ENCODE assay signal across 11 cellular contexts in the genomic region with DNA sequence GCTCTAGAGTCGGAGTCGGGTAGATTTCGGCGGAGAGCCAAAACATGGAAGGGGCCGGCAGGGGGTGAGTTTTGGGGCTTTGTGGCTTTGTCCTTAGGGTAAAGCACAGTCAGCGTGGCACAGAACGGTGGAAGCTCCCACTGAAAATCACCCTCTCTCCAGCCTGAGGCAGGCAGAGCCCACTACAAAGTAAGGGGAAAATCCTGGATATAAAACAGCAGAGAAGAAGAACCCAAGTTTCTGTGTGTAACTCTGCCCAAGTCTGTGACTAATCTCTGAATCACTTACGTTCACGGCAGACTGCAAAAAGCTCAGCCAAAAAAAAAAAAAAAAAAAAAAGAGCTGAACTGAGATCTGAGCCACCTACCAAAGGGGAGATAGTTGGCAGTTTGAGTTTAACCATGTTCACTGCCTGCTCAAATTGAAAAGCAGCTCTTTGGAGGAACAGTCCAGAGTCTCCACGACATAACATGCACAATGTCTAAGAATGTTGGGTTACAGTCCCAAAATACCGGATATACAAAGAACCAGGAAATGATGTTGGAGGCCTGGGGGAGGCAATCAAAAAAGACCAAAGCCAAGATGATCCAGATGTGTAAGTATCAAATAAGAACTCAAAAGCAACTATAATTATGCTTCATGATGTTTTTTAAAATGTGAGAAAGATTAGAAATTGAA. TPM values are rescaled to one million over a fixed set of nuclear protein-coding genes. Genes with fewer than 3 reads are reported as not detected.
DNase-seq lines count a peak whose midpoint lies in the region; TF ChIP-seq lines count a peak whose summit lies in the region.
"Had no signal": no experiment of that assay in that cellular context is flagged by ENCODE, and none has a peak within 500 bp of the region (broad histone marks: within the 10 kb centered on the region; RNA-seq: fewer than 3 reads in every experiment).

No MANE protein-coding gene starts in this region.

- H3K36me3 ChIP-seq in adipocyte (ENCODE audit: control insufficient read depth, insufficient read depth, low read length, severe bottlenecking) (peaks cover 16% of the 10 kb centered on the region), suprapubic skin (peaks cover 5% of the 10 kb centered on the region)

- DNase-seq in NCI-H2171 treated with DMSO at 0.1 percent for 48 hours (lab: John Stamatoyannopoulos, UW) (peak; percentile 24), NCI-H2171 (lab: John Stamatoyannopoulos, UW) (no peak), adipocyte (ENCODE audit: low read depth) (peak; percentile 91), hepatic stellate cell (ENCODE audit: low spot score) (peak; percentile 64), suprapubic skin (ENCODE audit: low spot score in 2 of 2) (peak in 1 of 2 donors; percentile 62), NCI-H2107 (lab: John Stamatoyannopoulos, UW) (no peak)
- DNase-seq in activated CD8-positive, alpha-beta memory T cell treated with anti-CD3 and anti-CD28 coated beads, Interleukin-2, amount 50 U/mL, for 48 hours, result no peak
- DNase-seq in activated naive CD4-positive, alpha-beta T cell (lab: John Stamatoyannopoulos, UW), result no peak
- DNase-seq: naive thymus-derived CD4-positive, alpha-beta T cell; NCI-H69 had no signal

- peak overlapping the region; percentile 15 for H3K27ac ChIP-seq in suprapubic skin
- H3K27ac ChIP-seq: 22Rv1 had no signal

- H3K27me3 ChIP-seq in adipocyte (replicated peaks; ENCODE audit: control insufficient read depth, insufficient read depth, low read length), result no peaks in the 10 kb centered on the region
- no peaks in the 10 kb centered on the region for H3K27me3 ChIP-seq in suprapubic skin

- peak overlapping the region; percentile 87 for H3K9ac ChIP-seq in adipocyte (ENCODE audit: low read length)

- WGBS in suprapubic skin, result 16% methylated on average over 11 of the region's 11 CpGs

- no peak for TF ChIP-seq EP300 in suprapubic skin (IDR thresholded peaks at IDR 0.05)

- TF ChIP-seq CTCF in suprapubic skin (IDR thresholded peaks at IDR 0.05), result no peak

- TF ChIP-seq POLR2A in suprapubic skin (IDR thresholded peaks at IDR 0.05), result no peak

- H3K4me1 ChIP-seq in adipocyte (ENCODE audit: control insufficient read depth, insufficient read depth, low read length), result peaks cover 17% of the 10 kb centered on the region
- H3K4me1 ChIP-seq in suprapubic skin, result peaks cover 9% of the 10 kb centered on the region

- H3K9me3 ChIP-seq in adipocyte (ENCODE audit: control insufficient read depth, low read length) (no peaks in the 10 kb centered on the region), suprapubic skin (no peaks in the 10 kb centered on the region)

- H3K4me3 ChIP-seq in adipocyte (ENCODE audit: low read length), result peak overlapping the region; percentile 78
- peak overlapping the region; percentile 42 for H3K4me3 ChIP-seq in suprapubic skin

RNA-seq across cellular contexts. Expression of gene OR2K2, which starts 26.7 kb away (rescaled TPM):
- total RNA-seq in suprapubic skin, result not detected
- total RNA-seq: naive thymus-derived CD4-positive, alpha-beta T cell had no signal

Comparison
In these comparisons a context has a peak if more than half of its experiments do, and no peak if none do; other contexts are left out.
1. DNase-seq: peak in NCI-H2171 treated with DMSO at 0.1 percent for 48 hours (single experiment), adipocyte (single experiment) and hepatic stellate cell (single experiment); none in NCI-H2171 (single experiment), activated CD8-positive, alpha-beta memory T cell treated with anti-CD3 and anti-CD28 coated beads, Interleukin-2, amount 50 U/mL, for 48 hours (single experiment), NCI-H2107 (single experiment) and activated naive CD4-positive, alpha-beta T cell (0 of 4).